ENCODE assay signal across 11 cellular contexts in genomic region chr6:119240257-119241123, GRCh38.
DNase-seq lines count a peak whose midpoint lies in the region; ATAC-seq and TF ChIP-seq lines count a peak whose summit lies in the region.
"Had no signal": no experiment of that assay in that cellular context is flagged by ENCODE, and none has a peak within 500 bp of the region (broad histone marks: within the 10 kb centered on the region; RNA-seq: fewer than 3 reads in every experiment).

No MANE protein-coding gene starts in this region.

- H3K4me1 ChIP-seq in ectodermal cell (ENCODE audit: control insufficient read depth, insufficient read depth, low read length) (no peaks in the 10 kb centered on the region), trophoblast cell (ENCODE audit: control insufficient read depth in 1 of 2, insufficient read depth in 2 of 2, low read length in 2 of 2) (peaks cover 0 to 2% of the 10 kb centered on the region in 2 experiments), upper lobe of right lung (peaks cover 12% of the 10 kb centered on the region)

- H3K79me2 ChIP-seq in trophoblast cell (ENCODE audit: control insufficient read depth, insufficient read depth, low read length, poor library complexity) = no peaks in the 10 kb centered on the region

- no peak overlapping the region for H2AK5ac ChIP-seq in trophoblast cell (ENCODE audit: low read length)

- H4K12ac ChIP-seq in trophoblast cell (ENCODE audit: low read depth, low read length) = no peak overlapping the region

- H3K4me2 ChIP-seq in trophoblast cell (ENCODE audit: low read length) = no peak overlapping the region
- H3K4me2 ChIP-seq: PC-9 had no signal

- H3K4me3 ChIP-seq in ectodermal cell (ENCODE audit: insufficient read depth, low read depth, low read length) = no peak overlapping the region
- H3K4me3 ChIP-seq in trophoblast cell (ENCODE audit: low read depth, low read length) = no peak overlapping the region
- no peak overlapping the region for H3K4me3 ChIP-seq in upper lobe of right lung
- H3K4me3 ChIP-seq: PC-9 had no signal

- no peak overlapping the region for H2BK120ac ChIP-seq in trophoblast cell (ENCODE audit: insufficient read depth, low read length, poor library complexity)

- 57 to 73% methylated on average over 4 to 5 of the region's 5 CpGs for WGBS in ectodermal cell, 2 experiments
- no CpG with 5 or more reads among the region's 5 CpGs for WGBS in trophoblast cell (ENCODE audit: extremely low coverage, insufficient coverage, insufficient read length)

- H3K36me3 ChIP-seq in ectodermal cell (ENCODE audit: control insufficient read depth, insufficient read depth, low read length) (no peaks in the 10 kb centered on the region), trophoblast cell (ENCODE audit: control insufficient read depth in 1 of 2, insufficient read depth in 2 of 2, low read length in 2 of 2) (peaks cover 3% of the 10 kb centered on the region in 2 experiments), upper lobe of right lung (no peaks in the 10 kb centered on the region)

- no peak overlapping the region for H3K9ac ChIP-seq in trophoblast cell (ENCODE audit: low read length)

- H3K9me3 ChIP-seq in ectodermal cell (ENCODE audit: control insufficient read depth, low read length) = no peaks in the 10 kb centered on the region
- H3K9me3 ChIP-seq in trophoblast cell (ENCODE audit: insufficient read depth, low read depth, low read length) = no peaks in the 10 kb centered on the region
- H3K9me3 ChIP-seq in upper lobe of right lung = no peaks in the 10 kb centered on the region

- H3K79me1 ChIP-seq in trophoblast cell (ENCODE audit: low read length) = no peaks in the 10 kb centered on the region

- no peak for TF ChIP-seq CTCF in upper lobe of right lung (IDR thresholded peaks at IDR 0.05)

- no peak overlapping the region for H3K18ac ChIP-seq in trophoblast cell (ENCODE audit: low read length)

- no peak overlapping the region for H2BK12ac ChIP-seq in trophoblast cell (ENCODE audit: low read length)

- no peak overlapping the region for H4K8ac ChIP-seq in trophoblast cell (ENCODE audit: low read depth, low read length)

- H4K91ac ChIP-seq in trophoblast cell (ENCODE audit: low read depth, low read length) = no peak overlapping the region

- H3K27me3 ChIP-seq in ectodermal cell (ENCODE audit: control insufficient read depth, insufficient read depth, low read length, poor library complexity, severe bottlenecking) = no peaks in the 10 kb centered on the region
- no peaks in the 10 kb centered on the region for H3K27me3 ChIP-seq in trophoblast cell (ENCODE audit: insufficient read depth, low read length)
- H3K27me3 ChIP-seq in upper lobe of right lung = no peaks in the 10 kb centered on the region

- H2BK5ac ChIP-seq in trophoblast cell (ENCODE audit: low read depth, low read length, poor library complexity) = no peak overlapping the region

- intact Hi-C loops in upper lobe of right lung (cut with DNase I) = no loop called here

- peak; percentile 64 for ATAC-seq in GM21447 (IDR thresholded peaks at IDR 0.05; ENCODE audit: unreplicated experiment)
- ATAC-seq in HG03108 (IDR thresholded peaks at IDR 0.05; ENCODE audit: unreplicated experiment) = peak; percentile 27
- ATAC-seq in GM19455 (IDR thresholded peaks at IDR 0.05; ENCODE audit: unreplicated experiment) = no peak
- no peak for ATAC-seq in upper lobe of right lung

- no peak overlapping the region for H3K23ac ChIP-seq in trophoblast cell (ENCODE audit: low read length)

- H3K27ac ChIP-seq in ectodermal cell (ENCODE audit: insufficient read depth, low read depth, low read length, poor library complexity, severe bottlenecking) (peak overlapping the region; percentile 4), trophoblast cell (ENCODE audit: low read depth, low read length) (no peak overlapping the region), upper lobe of right lung (no peak overlapping the region)
- H3K27ac ChIP-seq: PC-9 had no signal

- H3K4ac ChIP-seq in trophoblast cell (ENCODE audit: low read depth, low read length) = no peak overlapping the region

- DNase-seq in trophoblast cell = peak; percentile 5 to 50
- DNase-seq in NCI-H2196 treated with DMSO at 0.1 percent for 48 hours (lab: John Stamatoyannopoulos, UW; ENCODE audit: unreplicated experiment) = no peak
- DNase-seq in upper lobe of right lung = no peak
- DNase-seq: activated CD4-positive, CD25-positive, alpha-beta regulatory T cell treated with anti-CD3 and anti-CD28 coated beads, Interleukin-2, amount 50 U/mL, for 72 hours; EL; MM.1S; PC-9 had no signal

- H3K14ac ChIP-seq in trophoblast cell (ENCODE audit: low read length) = no peak overlapping the region

- H2AFZ ChIP-seq in trophoblast cell (ENCODE audit: insufficient read depth, low read length, poor library complexity) = no peak overlapping the region
- H2AFZ ChIP-seq: PC-9 had no signal

Comparison
In these comparisons a context has a peak if more than half of its experiments do, and no peak if none do; other contexts are left out.
1. ATAC-seq: peak in GM21447 (single experiment) and HG03108 (single experiment); none in GM19455 (single experiment) and upper lobe of right lung (single experiment).
2. DNase-seq: peak in trophoblast cell (2 of 2); none in NCI-H2196 treated with DMSO at 0.1 percent for 48 hours (single experiment) and upper lobe of right lung (single experiment).